In the genomic region with DNA sequence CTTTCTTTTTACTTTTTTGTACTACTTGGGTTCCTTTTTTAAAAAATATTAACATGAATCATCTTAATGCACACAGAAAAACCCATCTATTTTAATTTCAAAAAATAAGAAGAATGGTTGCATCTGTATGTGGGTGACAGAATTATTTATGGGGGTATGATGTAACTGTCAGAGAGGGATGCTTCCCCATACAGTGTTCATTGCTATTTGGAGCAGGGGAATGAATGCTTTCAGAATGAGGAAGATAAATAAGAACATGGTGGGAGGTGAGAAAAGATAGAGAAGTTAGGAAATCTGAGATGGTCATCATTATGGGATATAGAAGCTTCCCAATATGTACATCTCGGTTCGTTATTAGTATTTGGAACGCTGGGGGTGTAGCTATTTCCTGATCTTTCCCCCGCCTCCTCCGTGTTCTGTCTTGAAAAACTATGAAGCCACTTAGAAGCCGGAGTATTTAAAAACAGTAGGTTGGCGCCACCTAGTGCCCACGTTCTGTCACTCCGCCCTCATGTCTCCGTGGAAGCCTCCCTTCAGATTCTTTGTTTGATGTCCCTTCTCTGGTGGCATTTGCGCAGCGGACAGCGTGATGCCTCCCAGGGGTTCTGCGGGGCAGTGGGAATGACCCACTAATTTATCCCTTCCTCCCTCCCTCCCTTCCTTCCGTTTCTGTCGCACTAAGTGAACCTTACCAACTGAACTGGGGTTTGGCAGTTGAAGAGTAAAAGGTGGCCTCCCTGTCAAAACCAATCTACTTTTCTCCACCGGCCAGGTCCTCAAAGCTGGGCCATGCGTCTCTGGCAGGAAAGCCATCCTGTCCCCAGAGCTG, we compare ENCODE assay signal across 8 cellular contexts.
A peak's percentile ranks its signal among the peaks of the same experiment; 100 is the strongest.
DNase-seq lines count a peak whose midpoint lies in the region; ATAC-seq and TF ChIP-seq lines count a peak whose summit lies in the region.

No MANE protein-coding gene starts in this region.

- peak; percentile 89 for ATAC-seq in GM18868 (IDR thresholded peaks at IDR 0.05; ENCODE audit: unreplicated experiment)
- peak; percentile 78 for ATAC-seq in HG03280 (IDR thresholded peaks at IDR 0.05; ENCODE audit: unreplicated experiment)

- no peak overlapping the region; the same call in 1 of the 2 replicates for H3K4me3 ChIP-seq in AG09309 (ENCODE audit: control insufficient read depth, low read depth, low read length)

- peak; percentile 37 for DNase-seq in AG09309 (ENCODE audit: low read depth)
- peak; percentile 8 for DNase-seq in NCI-H524 treated with DMSO at 0.1 percent for 48 hours (lab: John Stamatoyannopoulos, UW)
- DNase-seq in activated CD4-positive, alpha-beta T cell treated with anti-CD3 and anti-CD28 coated beads, Interleukin-2, amount 50 U/mL, for 1 hour = peak; percentile 56
- peak; percentile 41 to 73 for DNase-seq in dermis microvascular lymphatic vessel endothelial cell (ENCODE audit: low read depth in 2 of 2)
- DNase-seq in medulla oblongata (ENCODE audit: extremely low spot score) = peak; percentile 82
- DNase-seq in stimulated activated CD8-positive, alpha-beta memory T cell treated with anti-CD3 and anti-CD28 coated beads, Interleukin-15, amount 100 ng/mL, for 1 hour (ENCODE audit: low read depth) = peak; percentile 38

- peak; percentile 82 for TF ChIP-seq CTCF in AG09309 (IDR thresholded peaks at IDR 0.05; ENCODE audit: control insufficient read depth, insufficient read depth, low read depth, low read length, missing control alignments)

Comparison
In these comparisons a context has a peak if more than half of its experiments do, and no peak if none do; other contexts are left out.
1. DNase-seq: peak in every context shown above with its lines; median percentile 82 in medulla oblongata; 57 in dermis microvascular lymphatic vessel endothelial cell; 56 in activated CD4-positive, alpha-beta T cell treated with anti-CD3 and anti-CD28 coated beads, Interleukin-2, amount 50 U/mL, for 1 hour; 38 in stimulated activated CD8-positive, alpha-beta memory T cell treated with anti-CD3 and anti-CD28 coated beads, Interleukin-15, amount 100 ng/mL, for 1 hour; 37 in AG09309; 8 in NCI-H524 treated with DMSO at 0.1 percent for 48 hours.